In genomic region chr7:122238729-122239128, GRCh38 we compare ENCODE assay signal across 8 cellular contexts.
A peak's percentile ranks its signal among the peaks of the same experiment; 100 is the strongest.
DNase-seq lines count a peak whose midpoint lies in the region; TF ChIP-seq lines count a peak whose summit lies in the region.
"Not testable (repeated sequence)": the region's sequence is repeated elsewhere in the genome, so short reads cannot be mapped to it uniquely, and the experiment has no call there.

No MANE protein-coding gene starts in this region.

- H3K79me2 ChIP-seq in SK-N-SH (ENCODE audit: insufficient read depth), result not testable (repeated sequence)

- not testable (repeated sequence) for H3F3A ChIP-seq in SK-N-SH (replicated peaks; ENCODE audit: insufficient read depth)

- H3K9me3 Mint-ChIP-seq in endodermal cell; progenitor cell of endocrine pancreas (ENCODE audit: low read depth): not testable (repeated sequence)

- not testable (repeated sequence) for H3K9me2 ChIP-seq in SK-N-SH

- not testable (repeated sequence) for H3K4me1 ChIP-seq in SK-N-SH (ENCODE audit: control insufficient read depth in 1 of 2, insufficient read depth in 2 of 2, low read depth in 1 of 2, low read length in 1 of 2); endodermal cell (ENCODE audit: control insufficient read depth, insufficient read depth, low read length)

- not testable (repeated sequence) for TF ChIP-seq EP300 in SK-N-SH (IDR thresholded peaks at IDR 0.05; ENCODE audit: borderline replicate concordance in 1 of 2, low read depth in 1 of 2, low read length in 1 of 2)

- H4K20me1 ChIP-seq in SK-N-SH (ENCODE audit: insufficient read depth), result not testable (repeated sequence)

- peak overlapping the region; percentile 35 to 56; a peak in 3 of 4 replicates for H3K4me3 ChIP-seq in SK-N-SH (ENCODE audit: low read depth in 2 of 2, low read length in 1 of 2)
- not testable (repeated sequence) for H3K4me3 ChIP-seq in endodermal cell (ENCODE audit: low read length)

- H3K27me3 ChIP-seq in SK-N-SH (ENCODE audit: insufficient read depth); endodermal cell (ENCODE audit: control insufficient read depth, insufficient read depth, low read length, poor library complexity, severe bottlenecking): not testable (repeated sequence)

- H3K27ac Mint-ChIP-seq in endodermal cell, result peak overlapping the region; percentile 89
- peak overlapping the region; percentile 83 for H3K27ac Mint-ChIP-seq in progenitor cell of endocrine pancreas

- TF ChIP-seq RAD21 in SK-N-SH (IDR thresholded peaks at IDR 0.05; ENCODE audit: low read length), result not testable (repeated sequence)

- not testable (repeated sequence) for H3K27me3 Mint-ChIP-seq in endodermal cell (ENCODE audit: insufficient read depth); progenitor cell of endocrine pancreas

- peak overlapping the region; percentile 50; the same call in 1 of the 2 replicates for H3K4me2 ChIP-seq in SK-N-SH

- H3K9me3 ChIP-seq in SK-N-SH; endodermal cell (ENCODE audit: control insufficient read depth, low read length): not testable (repeated sequence)

- H3K9ac ChIP-seq in SK-N-SH; endodermal cell (ENCODE audit: extremely low read depth, low read length, poor library complexity, severe bottlenecking): not testable (repeated sequence)

- H3K36me3 ChIP-seq in SK-N-SH (replicated peaks in 1 of 2; ENCODE audit: control insufficient read depth in 1 of 2, insufficient read depth in 2 of 2, low read length in 1 of 2); endodermal cell (ENCODE audit: control insufficient read depth, insufficient read depth, low read length): not testable (repeated sequence)

- not testable (repeated sequence) for H3K36me3 Mint-ChIP-seq in endodermal cell (ENCODE audit: low read depth); progenitor cell of endocrine pancreas (ENCODE audit: insufficient read depth)

- 14% methylated on average over 11 of the region's 14 CpGs for WGBS in SK-N-SH (ENCODE audit: low lambda C conversion rate)
- WGBS in endodermal cell (ENCODE audit: insufficient coverage in 1 of 2, insufficient read length in 1 of 2), 2 experiments, result 82% methylated on average over 14 of the region's 14 CpGs; no CpG with 5 or more reads in 1 of the 2 experiments

- CTCF ChIA-PET in SK-N-SH (lab: Yijun Ruan, JAX), result not testable (repeated sequence)

- H3K27ac ChIP-seq in SK-N-SH (ENCODE audit: low read depth in 2 of 2, low read length in 1 of 2); endodermal cell (ENCODE audit: low read depth, low read length): not testable (repeated sequence)

- DNase-seq in A172 (ENCODE audit: low spot score) (peak; percentile 21), Daoy (ENCODE audit: low read depth) (peak; percentile 44), HT-29 (ENCODE audit: low spot score) (peak; percentile 54), NCI-H146 (lab: John Stamatoyannopoulos, UW) (peak; percentile 12), NCI-H82 (lab: John Stamatoyannopoulos, UW) (peak; percentile 3), endodermal cell (peak; percentile 63)
- DNase-seq in SK-N-SH; progenitor cell of endocrine pancreas (ENCODE audit: low spot score, unreplicated experiment): not testable (repeated sequence)

- TF ChIP-seq CTCF in SK-N-SH (IDR thresholded peaks at IDR 0.05); endodermal cell (conservative IDR thresholded peaks at IDR 0.05); progenitor cell of endocrine pancreas (IDR thresholded peaks at IDR 0.05; ENCODE audit: unreplicated experiment): not testable (repeated sequence)

- POLR2A ChIA-PET in SK-N-SH (lab: Yijun Ruan, JAX), result not testable (repeated sequence)

- peak overlapping the region; percentile 50 for H3K4me3 Mint-ChIP-seq in endodermal cell
- H3K4me3 Mint-ChIP-seq in progenitor cell of endocrine pancreas (ENCODE audit: low read depth), result peak overlapping the region; percentile 63

- H3K4me1 Mint-ChIP-seq in endodermal cell; progenitor cell of endocrine pancreas (ENCODE audit: low read depth): not testable (repeated sequence)

- peak overlapping the region; percentile 65; the same call in 1 of the 2 replicates for H2AFZ ChIP-seq in SK-N-SH (ENCODE audit: low read depth)
